Comparison of ENCODE assay signal across 9 cellular contexts in the genomic region with DNA sequence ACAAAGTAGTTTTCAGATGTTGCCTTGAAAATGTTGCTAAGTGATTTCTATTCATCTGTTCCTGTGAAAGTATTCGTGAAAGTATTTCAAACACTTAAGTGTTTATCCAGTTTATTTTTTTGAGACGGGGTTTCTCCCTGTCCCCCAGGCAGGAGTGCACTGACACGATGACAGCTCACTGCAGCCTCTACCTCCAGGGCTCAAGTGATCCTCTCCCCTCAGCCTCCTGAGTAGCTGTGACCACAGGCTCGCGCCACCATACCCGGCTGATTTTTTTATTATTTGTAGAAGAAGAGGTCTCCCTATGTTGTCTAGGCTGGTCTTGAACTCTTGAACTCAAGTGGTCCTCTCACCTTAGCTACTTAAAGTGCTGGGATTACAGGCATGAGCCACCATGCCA. TPM values are rescaled to one million over a fixed set of nuclear protein-coding genes. Genes with fewer than 3 reads are reported as not detected.
DNase-seq lines count a peak whose midpoint lies in the region; ATAC-seq and TF ChIP-seq lines count a peak whose summit lies in the region.
"Had no signal": no experiment of that assay in that cellular context is flagged by ENCODE, and none has a peak within 500 bp of the region (broad histone marks: within the 10 kb centered on the region; RNA-seq: fewer than 3 reads in every experiment).

No MANE protein-coding gene starts in this region.

- H3K36me3 Mint-ChIP-seq in activated CD4-positive, alpha-beta T cell treated with anti-CD3 and anti-CD28 coated beads for 36 hours (ENCODE audit: low read depth): peaks cover 2% of the 10 kb centered on the region
- no peaks in the 10 kb centered on the region for H3K36me3 Mint-ChIP-seq in WTC11

- H3K4me3 ChIP-seq in fibroblast of villous mesenchyme (ENCODE audit: low read depth, low read length) (peak overlapping the region; percentile 96), smooth muscle cell (peak overlapping the region; percentile 93), brain microvascular endothelial cell (ENCODE audit: low read depth, low read length) (no peak overlapping the region)

- H3K36me3 ChIP-seq in smooth muscle cell (ENCODE audit: low read depth) (no peaks in the 10 kb centered on the region), brain microvascular endothelial cell (replicated peaks) (no peaks in the 10 kb centered on the region)

- TF ChIP-seq CTCF in WTC11 (IDR thresholded peaks at IDR 0.05) (no peak), fibroblast of villous mesenchyme (IDR thresholded peaks at IDR 0.05; ENCODE audit: insufficient read depth, low read depth, low read length) (no peak), smooth muscle cell (IDR thresholded peaks at IDR 0.05; ENCODE audit: borderline replicate concordance, insufficient read depth, poor library complexity, severe bottlenecking) (no peak), brain microvascular endothelial cell (IDR thresholded peaks at IDR 0.05; ENCODE audit: low read depth, low read length, missing control alignments) (no peak)

- H3K9me3 ChIP-seq in smooth muscle cell (replicated peaks; ENCODE audit: low read depth): no peaks in the 10 kb centered on the region

- H3K4me3 Mint-ChIP-seq in activated CD4-positive, alpha-beta T cell treated with anti-CD3 and anti-CD28 coated beads for 36 hours: peak overlapping the region; percentile 96
- H3K4me3 Mint-ChIP-seq in WTC11: peak overlapping the region; percentile 97

- POLR2A ChIA-PET in activated CD4-positive, alpha-beta T cell treated with anti-CD3 and anti-CD28 coated beads for 36 hours (lab: Charles Lee): no interaction called here
- POLR2A ChIA-PET in WTC11 (lab: Charles Lee): no interaction called here

- H3K27ac ChIP-seq in smooth muscle cell (ENCODE audit: low read depth) (no peak overlapping the region), brain microvascular endothelial cell (no peak overlapping the region)

- ATAC-seq in activated CD4-positive, alpha-beta T cell treated with anti-CD3 and anti-CD28 coated beads for 36 hours: no peak
- no peak for ATAC-seq in WTC11
- ATAC-seq in GM18502 (IDR thresholded peaks at IDR 0.05; ENCODE audit: poor library complexity, unreplicated experiment): no peak

- no peak overlapping the region for H3K9ac ChIP-seq in smooth muscle cell (ENCODE audit: low read depth)

- no peaks in the 10 kb centered on the region for H3K9me3 Mint-ChIP-seq in activated CD4-positive, alpha-beta T cell treated with anti-CD3 and anti-CD28 coated beads for 36 hours (ENCODE audit: low read depth)
- H3K9me3 Mint-ChIP-seq in WTC11: no peaks in the 10 kb centered on the region

- intact Hi-C loops in activated CD4-positive, alpha-beta T cell treated with anti-CD3 and anti-CD28 coated beads for 36 hours (cut with DNase I, micrococcal nuclease): loop anchor here in 1 of 2 experiments (2.0 to 10.0 kb wide), 3 partner anchors 25 to 1251 kb away; a partner anchor contains a TSS

- no peaks in the 10 kb centered on the region for H3K27me3 Mint-ChIP-seq in activated CD4-positive, alpha-beta T cell treated with anti-CD3 and anti-CD28 coated beads for 36 hours
- H3K27me3 Mint-ChIP-seq in WTC11 (ENCODE audit: low read depth): no peaks in the 10 kb centered on the region; the same call in 1 of the 2 replicates

- no peak for DNase-seq in activated CD4-positive, alpha-beta T cell treated with anti-CD3 and anti-CD28 coated beads for 36 hours
- DNase-seq in activated CD4-positive, alpha-beta T cell treated with anti-CD3 and anti-CD28 coated beads, Interleukin-2, amount 50 U/mL, for 4 hours: no peak
- no peak for DNase-seq in WTC11 (ENCODE audit: low spot score)
- no peak for DNase-seq in fibroblast of villous mesenchyme (ENCODE audit: low read depth)
- DNase-seq in smooth muscle cell (lab: John Stamatoyannopoulos, UW; ENCODE audit: unreplicated experiment): no peak
- no peak for DNase-seq in COLO668 (lab: John Stamatoyannopoulos, UW; ENCODE audit: unreplicated experiment)
- no peak for DNase-seq in brain microvascular endothelial cell
- DNase-seq: ACHN had no signal

- H3K4me1 Mint-ChIP-seq in activated CD4-positive, alpha-beta T cell treated with anti-CD3 and anti-CD28 coated beads for 36 hours: peaks cover 48% of the 10 kb centered on the region
- H3K4me1 Mint-ChIP-seq in WTC11: peaks cover 38% of the 10 kb centered on the region

- H3K4me1 ChIP-seq in smooth muscle cell (ENCODE audit: low read depth): peaks cover 4% of the 10 kb centered on the region

- H4K20me1 ChIP-seq in smooth muscle cell (ENCODE audit: low read depth): peaks cover 53% of the 10 kb centered on the region

- in situ Hi-C loops in brain microvascular endothelial cell (cut with HindIII; ENCODE audit: low pct_ligation_motif_present, low sequenced_read_pairs): no loop called here

- H3K79me2 ChIP-seq in smooth muscle cell (ENCODE audit: low read depth): peaks cover 62% of the 10 kb centered on the region

- CTCF ChIA-PET in activated CD4-positive, alpha-beta T cell treated with anti-CD3 and anti-CD28 coated beads for 36 hours (lab: Charles Lee): interaction anchor here (1.0 to 2.1 kb wide), 5 partner anchors 10 to 44 kb away, joined by 3 to 5 read pairs (median 5); no protein-coding TSS in a partner anchor
- CTCF ChIA-PET in WTC11 (lab: Charles Lee): no interaction called here

- no peaks in the 10 kb centered on the region for H3K27me3 ChIP-seq in smooth muscle cell (ENCODE audit: low read depth)
- no peaks in the 10 kb centered on the region for H3K27me3 ChIP-seq in brain microvascular endothelial cell (replicated peaks)

- WGBS in smooth muscle cell (ENCODE audit: low lambda C conversion rate): 91% methylated on average over 6 of the region's 6 CpGs

- no peak overlapping the region for H2AFZ ChIP-seq in smooth muscle cell (ENCODE audit: low read depth)

- H3F3A ChIP-seq in smooth muscle cell (ENCODE audit: low read depth): peaks cover 17% of the 10 kb centered on the region

- peak overlapping the region; percentile 96 for H3K4me2 ChIP-seq in smooth muscle cell

- H3K27ac Mint-ChIP-seq in activated CD4-positive, alpha-beta T cell treated with anti-CD3 and anti-CD28 coated beads for 36 hours: peak overlapping the region; percentile 97
- H3K27ac Mint-ChIP-seq in WTC11: peak overlapping the region; percentile 98

TF ChIP-seq in WTC11, 78 proteins besides CTCF, POLR2A, EP300 and RAD21 (continues in another document):
- TF ChIP-seq HMGA2 (CRISPR knock-in tag; IDR thresholded peaks at IDR 0.05) (no peak), TEAD1 (CRISPR knock-in tag; IDR thresholded peaks at IDR 0.05) (no peak), SOX15 (CRISPR knock-in tag; IDR thresholded peaks at IDR 0.05) (no peak), NR3C1 (CRISPR knock-in tag; conservative IDR thresholded peaks at IDR 0.05; ENCODE audit: low read depth) (no peak), ESRRA (CRISPR knock-in tag; IDR thresholded peaks at IDR 0.05; ENCODE audit: borderline replicate concordance) (no peak)
- TF ChIP-seq, protein P1, sequence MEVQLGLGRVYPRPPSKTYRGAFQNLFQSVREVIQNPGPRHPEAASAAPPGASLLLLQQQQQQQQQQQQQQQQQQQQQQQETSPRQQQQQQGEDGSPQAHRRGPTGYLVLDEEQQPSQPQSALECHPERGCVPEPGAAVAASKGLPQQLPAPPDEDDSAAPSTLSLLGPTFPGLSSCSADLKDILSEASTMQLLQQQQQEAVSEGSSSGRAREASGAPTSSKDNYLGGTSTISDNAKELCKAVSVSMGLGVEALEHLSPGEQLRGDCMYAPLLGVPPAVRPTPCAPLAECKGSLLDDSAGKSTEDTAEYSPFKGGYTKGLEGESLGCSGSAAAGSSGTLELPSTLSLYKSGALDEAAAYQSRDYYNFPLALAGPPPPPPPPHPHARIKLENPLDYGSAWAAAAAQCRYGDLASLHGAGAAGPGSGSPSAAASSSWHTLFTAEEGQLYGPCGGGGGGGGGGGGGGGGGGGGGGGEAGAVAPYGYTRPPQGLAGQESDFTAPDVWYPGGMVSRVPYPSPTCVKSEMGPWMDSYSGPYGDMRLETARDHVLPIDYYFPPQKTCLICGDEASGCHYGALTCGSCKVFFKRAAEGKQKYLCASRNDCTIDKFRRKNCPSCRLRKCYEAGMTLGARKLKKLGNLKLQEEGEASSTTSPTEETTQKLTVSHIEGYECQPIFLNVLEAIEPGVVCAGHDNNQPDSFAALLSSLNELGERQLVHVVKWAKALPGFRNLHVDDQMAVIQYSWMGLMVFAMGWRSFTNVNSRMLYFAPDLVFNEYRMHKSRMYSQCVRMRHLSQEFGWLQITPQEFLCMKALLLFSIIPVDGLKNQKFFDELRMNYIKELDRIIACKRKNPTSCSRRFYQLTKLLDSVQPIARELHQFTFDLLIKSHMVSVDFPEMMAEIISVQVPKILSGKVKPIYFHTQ (CRISPR knock-in tag; IDR thresholded peaks at IDR 0.05): no peak
- TF ChIP-seq, protein P2, sequence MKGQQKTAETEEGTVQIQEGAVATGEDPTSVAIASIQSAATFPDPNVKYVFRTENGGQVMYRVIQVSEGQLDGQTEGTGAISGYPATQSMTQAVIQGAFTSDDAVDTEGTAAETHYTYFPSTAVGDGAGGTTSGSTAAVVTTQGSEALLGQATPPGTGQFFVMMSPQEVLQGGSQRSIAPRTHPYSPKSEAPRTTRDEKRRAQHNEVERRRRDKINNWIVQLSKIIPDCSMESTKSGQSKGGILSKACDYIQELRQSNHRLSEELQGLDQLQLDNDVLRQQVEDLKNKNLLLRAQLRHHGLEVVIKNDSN (CRISPR knock-in tag; IDR thresholded peaks at IDR 0.05): no peak
- TF ChIP-seq, protein P3, sequence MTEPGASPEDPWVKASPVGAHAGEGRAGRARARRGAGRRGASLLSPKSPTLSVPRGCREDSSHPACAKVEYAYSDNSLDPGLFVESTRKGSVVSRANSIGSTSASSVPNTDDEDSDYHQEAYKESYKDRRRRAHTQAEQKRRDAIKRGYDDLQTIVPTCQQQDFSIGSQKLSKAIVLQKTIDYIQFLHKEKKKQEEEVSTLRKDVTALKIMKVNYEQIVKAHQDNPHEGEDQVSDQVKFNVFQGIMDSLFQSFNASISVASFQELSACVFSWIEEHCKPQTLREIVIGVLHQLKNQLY (CRISPR knock-in tag; IDR thresholded peaks at IDR 0.05): no peak

RNA-seq across cellular contexts. Expression of a gene that starts 1.7 kb away (rescaled TPM):
- 10 to 100 TPM; 17.6 to 22.7 TPM for total RNA-seq in activated CD4-positive, alpha-beta T cell treated with anti-CD3 and anti-CD28 coated beads for 36 hours
- total RNA-seq in WTC11 (2021) (30.7 to 36.9 TPM (median 30.7 TPM) in 3 replicates), fibroblast of villous mesenchyme (73.0 and 88.3 TPM in 2 replicates), smooth muscle cell (34.8 and 41.0 TPM in 2 replicates)
- 12.2 and 12.8 TPM in 2 replicates for polyA plus RNA-seq in smooth muscle cell
